1 cellular context compared by ENCODE assay signal in genomic region chr20:50535162-50535561, GRCh38.
TF ChIP-seq lines count a peak whose summit lies in the region.

No MANE protein-coding gene starts in this region.

TF ChIP-seq in HepG2, 621 proteins besides CTCF, POLR2A, EP300 and RAD21:
- TF ChIP-seq MIER3 (CRISPR knock-in tag; IDR thresholded peaks at IDR 0.05; ENCODE audit: borderline replicate concordance) (no peak), ZNF576 (CRISPR knock-in tag; IDR thresholded peaks at IDR 0.05) (no peak), ZNF589 (CRISPR knock-in tag; conservative IDR thresholded peaks at IDR 0.05) (0 out of 2 replicates have a peak, but pooled peaks have one; percentile 15), ZFP82 (CRISPR knock-in tag; IDR thresholded peaks at IDR 0.05; ENCODE audit: borderline replicate concordance) (no peak), ZNF18 (CRISPR knock-in tag; IDR thresholded peaks at IDR 0.05; ENCODE audit: insufficient replicate concordance) (no peak), PITX1 (CRISPR knock-in tag; IDR thresholded peaks at IDR 0.05) (no peak), MBD4 (IDR thresholded peaks at IDR 0.05; ENCODE audit: borderline replicate concordance, low read length) (no peak), ZNF274 (CRISPR knock-in tag; IDR thresholded peaks at IDR 0.05) (no peak)
- TF ChIP-seq, protein P1, sequence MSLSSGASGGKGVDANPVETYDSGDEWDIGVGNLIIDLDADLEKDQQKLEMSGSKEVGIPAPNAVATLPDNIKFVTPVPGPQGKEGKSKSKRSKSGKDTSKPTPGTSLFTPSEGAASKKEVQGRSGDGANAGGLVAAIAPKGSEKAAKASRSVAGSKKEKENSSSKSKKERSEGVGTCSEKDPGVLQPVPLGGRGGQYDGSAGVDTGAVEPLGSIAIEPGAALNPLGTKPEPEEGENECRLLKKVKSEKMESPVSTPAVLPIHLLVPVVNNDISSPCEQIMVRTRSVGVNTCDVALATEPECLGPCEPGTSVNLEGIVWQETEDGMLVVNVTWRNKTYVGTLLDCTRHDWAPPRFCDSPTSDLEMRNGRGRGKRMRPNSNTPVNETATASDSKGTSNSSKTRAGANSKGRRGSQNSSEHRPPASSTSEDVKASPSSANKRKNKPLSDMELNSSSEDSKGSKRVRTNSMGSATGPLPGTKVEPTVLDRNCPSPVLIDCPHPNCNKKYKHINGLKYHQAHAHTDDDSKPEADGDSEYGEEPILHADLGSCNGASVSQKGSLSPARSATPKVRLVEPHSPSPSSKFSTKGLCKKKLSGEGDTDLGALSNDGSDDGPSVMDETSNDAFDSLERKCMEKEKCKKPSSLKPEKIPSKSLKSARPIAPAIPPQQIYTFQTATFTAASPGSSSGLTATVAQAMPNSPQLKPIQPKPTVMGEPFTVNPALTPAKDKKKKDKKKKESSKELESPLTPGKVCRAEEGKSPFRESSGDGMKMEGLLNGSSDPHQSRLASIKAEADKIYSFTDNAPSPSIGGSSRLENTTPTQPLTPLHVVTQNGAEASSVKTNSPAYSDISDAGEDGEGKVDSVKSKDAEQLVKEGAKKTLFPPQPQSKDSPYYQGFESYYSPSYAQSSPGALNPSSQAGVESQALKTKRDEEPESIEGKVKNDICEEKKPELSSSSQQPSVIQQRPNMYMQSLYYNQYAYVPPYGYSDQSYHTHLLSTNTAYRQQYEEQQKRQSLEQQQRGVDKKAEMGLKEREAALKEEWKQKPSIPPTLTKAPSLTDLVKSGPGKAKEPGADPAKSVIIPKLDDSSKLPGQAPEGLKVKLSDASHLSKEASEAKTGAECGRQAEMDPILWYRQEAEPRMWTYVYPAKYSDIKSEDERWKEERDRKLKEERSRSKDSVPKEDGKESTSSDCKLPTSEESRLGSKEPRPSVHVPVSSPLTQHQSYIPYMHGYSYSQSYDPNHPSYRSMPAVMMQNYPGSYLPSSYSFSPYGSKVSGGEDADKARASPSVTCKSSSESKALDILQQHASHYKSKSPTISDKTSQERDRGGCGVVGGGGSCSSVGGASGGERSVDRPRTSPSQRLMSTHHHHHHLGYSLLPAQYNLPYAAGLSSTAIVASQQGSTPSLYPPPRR (CRISPR knock-in tag; IDR thresholded peaks at IDR 0.05; ENCODE audit: borderline replicate concordance): no peak
TF ChIP-seq in HepG2: peak in this region for 1.
